ENCODE assay signal across 8 cellular contexts in the genomic region with DNA sequence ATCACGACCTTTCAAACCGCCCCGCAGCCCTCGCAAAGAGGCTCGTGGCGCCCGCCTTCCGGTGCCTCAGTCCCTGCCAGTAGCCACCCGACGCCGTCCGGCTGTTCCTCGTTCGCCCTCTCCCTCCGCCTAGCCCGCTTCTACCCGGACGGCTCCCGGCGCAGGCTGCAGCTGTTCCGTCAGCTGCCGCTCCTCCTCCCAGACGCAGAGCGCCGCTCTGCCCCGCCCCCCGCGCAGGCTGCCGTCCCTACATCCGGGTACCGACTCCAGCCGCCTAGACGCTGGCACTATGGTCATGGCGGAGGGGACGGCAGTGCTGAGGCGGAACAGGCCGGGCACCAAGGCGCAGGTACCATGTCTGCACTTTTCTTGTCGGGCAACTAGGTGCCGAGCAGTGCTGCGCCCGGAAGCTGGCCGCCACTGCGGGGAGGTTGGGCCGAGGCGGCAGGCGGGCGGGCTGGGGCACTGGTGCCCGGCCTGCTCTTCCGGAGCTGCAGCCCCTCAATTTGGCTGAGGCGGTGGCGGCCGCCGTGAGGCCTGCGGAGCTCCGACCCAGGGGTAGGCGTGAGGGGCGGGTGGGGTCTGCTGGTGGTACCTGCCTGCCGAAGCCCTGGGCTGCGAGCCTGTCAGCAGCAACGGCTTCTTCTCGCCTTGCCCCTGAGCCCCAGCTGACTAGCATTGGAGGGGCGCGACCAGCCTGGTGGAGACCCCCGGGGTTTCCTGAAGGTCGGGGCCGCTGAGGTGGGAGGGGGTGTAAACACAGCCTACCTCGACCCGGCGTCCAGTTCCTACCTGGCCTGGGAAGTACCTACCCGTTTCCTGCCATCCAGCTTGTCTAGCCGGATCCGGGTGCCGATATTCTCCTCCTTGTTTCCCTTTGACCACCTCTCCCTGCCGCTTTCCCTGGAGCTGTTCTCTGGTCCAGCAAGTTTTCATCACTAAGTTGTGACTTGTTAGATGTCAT. TPM values are rescaled to one million over a fixed set of nuclear protein-coding genes. Genes with fewer than 3 reads are reported as not detected.
DNase-seq lines count a peak whose midpoint lies in the region; ATAC-seq and TF ChIP-seq lines count a peak whose summit lies in the region.

A gene (plus strand): TSS at position 269 of the 964 bp plus-strand sequence. CDS start 21 bp downstream, at position 290.

- no peak for TF ChIP-seq CTCF in omental fat pad (IDR thresholded peaks at IDR 0.05)
- TF ChIP-seq CTCF in testis (IDR thresholded peaks at IDR 0.05), result peak in 1 of 3 experiments; percentile 2

- peak; percentile 93 for TF ChIP-seq POLR2A in testis (IDR thresholded peaks at IDR 0.05)

- peaks cover 23 to 27% of the 10 kb centered on the region in 2 donors for H3K36me3 Mint-ChIP-seq in activated naive CD4-positive, alpha-beta T cell treated with anti-CD3 and anti-CD28 coated beads, Interleukin-2, amount 50 U/mL, for 72 hours

- 0% methylated on average over 25 to 74 of the region's 75 CpGs for WGBS in testis, 2 donors

- peak within 1 kb of the TSS; percentile 89 to 98 for H3K27ac Mint-ChIP-seq in activated naive CD4-positive, alpha-beta T cell treated with anti-CD3 and anti-CD28 coated beads, Interleukin-2, amount 50 U/mL, for 72 hours

- H3K4me1 ChIP-seq in testis, result peaks cover 7% of the 10 kb centered on the region

- peak; percentile 90 for DNase-seq in NCI-H1092 treated with DMSO at 0.1 percent for 48 hours (lab: John Stamatoyannopoulos, UW)
- DNase-seq in SKM-1 (lab: John Stamatoyannopoulos, UW; ENCODE audit: unreplicated experiment), result peak; percentile 97
- DNase-seq in activated naive CD4-positive, alpha-beta T cell treated with anti-CD3 and anti-CD28 coated beads, Interleukin-2, amount 50 U/mL, for 72 hours (ENCODE audit: low spot score in 2 of 2), result peak; percentile 92 to 96
- no peak for DNase-seq in glomerular endothelial cell (ENCODE audit: extremely low read depth, low read depth, low spot score)
- peak; percentile 78 for DNase-seq in omental fat pad (ENCODE audit: low spot score)
- DNase-seq in testis, result peak; percentile 96

- H3K27ac ChIP-seq in testis, result peak within 1 kb of the TSS; percentile 98 to 99

- no peaks in the 10 kb centered on the region for H3K27me3 ChIP-seq in testis

- H3K9me3 ChIP-seq in testis, result no peaks in the 10 kb centered on the region

- peaks cover 0 to 3% of the 10 kb centered on the region in 2 donors for H3K9me3 Mint-ChIP-seq in activated naive CD4-positive, alpha-beta T cell treated with anti-CD3 and anti-CD28 coated beads, Interleukin-2, amount 50 U/mL, for 72 hours

- H3K36me3 ChIP-seq in testis (ENCODE audit: low read depth, missing control alignments), result no peaks in the 10 kb centered on the region

- ATAC-seq in HG02610 (IDR thresholded peaks at IDR 0.05; ENCODE audit: unreplicated experiment), result peak; percentile 94
- peak; percentile 97 to 98 for ATAC-seq in activated naive CD4-positive, alpha-beta T cell treated with anti-CD3 and anti-CD28 coated beads, Interleukin-2, amount 50 U/mL, for 72 hours
- ATAC-seq in omental fat pad (ENCODE audit: low FRiP score), result peak; percentile 100

- intact Hi-C loops in testis (cut with DNase I; ENCODE audit: low total_unique reads), result no loop called here

- H3K4me3 ChIP-seq in GM08714 (ENCODE audit: low read length) (peak within 1 kb of the TSS; percentile 91), testis (peak within 1 kb of the TSS; percentile 98 to 100)

RNA-seq across cellular contexts. Expression of the gene that starts here (rescaled TPM):
- 10 to 100 TPM; 16.0 to 21.2 TPM for total RNA-seq in activated naive CD4-positive, alpha-beta T cell treated with anti-CD3 and anti-CD28 coated beads, Interleukin-2, amount 50 U/mL, for 72 hours
- total RNA-seq in glomerular endothelial cell, result 28.2 and 32.3 TPM in 2 replicates
- total RNA-seq in omental fat pad, result 10 to 100 TPM; 20.3 to 27.3 (median 23.6) TPM
- total RNA-seq in testis, result 10 to 100 TPM; 10.7 to 13.8 TPM
- 17.6 TPM for polyA plus RNA-seq in testis (ENCODE audit: insufficient read depth, low read depth, low replicate concordance)
